1 cellular context compared by ENCODE assay signal in genomic region chr10:75613685-75614587, GRCh38.
A peak's percentile ranks its signal among the peaks of the same experiment; 100 is the strongest.
TF ChIP-seq lines count a peak whose summit lies in the region.

No MANE protein-coding gene starts in this region.

TF ChIP-seq in HEK293, 187 proteins besides CTCF, POLR2A, EP300 and RAD21 (continued from another document and continues in another):
- peak; percentile 67; the same call in 1 of the 2 replicates for TF ChIP-seq ZNF513 (tag by site-specific recombination; IDR thresholded peaks at IDR 0.05)
- peak; percentile 84 for TF ChIP-seq ZNF2 (tag by site-specific recombination; IDR thresholded peaks at IDR 0.05)
- TF ChIP-seq OSR2 (tag by site-specific recombination; IDR thresholded peaks at IDR 0.05) = peak; percentile 90
- TF ChIP-seq PBX3 (CRISPR knock-in tag; IDR thresholded peaks at IDR 0.05) = no peak
- peak; percentile 70; the same call in 1 of the 2 replicates for TF ChIP-seq ZNF423 (tag by site-specific recombination; IDR thresholded peaks at IDR 0.05)
- TF ChIP-seq GLIS2 (tag by site-specific recombination; IDR thresholded peaks at IDR 0.05) = no peak
- TF ChIP-seq ZNF19 (tag by site-specific recombination; IDR thresholded peaks at IDR 0.05; ENCODE audit: low read depth) = no peak
- TF ChIP-seq ZNF747 (tag by site-specific recombination; IDR thresholded peaks at IDR 0.05) = no peak
- TF ChIP-seq ZNF202 (tag by site-specific recombination; IDR thresholded peaks at IDR 0.05; ENCODE audit: borderline replicate concordance) = no peak
- no peak for TF ChIP-seq SCRT2 (tag by site-specific recombination; IDR thresholded peaks at IDR 0.05)
- peak; percentile 81 for TF ChIP-seq ZNF629 (tag by site-specific recombination; IDR thresholded peaks at IDR 0.05)
- TF ChIP-seq ZNF184 (tag by site-specific recombination; IDR thresholded peaks at IDR 0.05) = no peak
- TF ChIP-seq ZNF366 (tag by site-specific recombination; conservative IDR thresholded peaks at IDR 0.05) = peak; percentile 90
- TF ChIP-seq ZFP69B (tag by site-specific recombination; IDR thresholded peaks at IDR 0.05) = peak; percentile 52
- no peak for TF ChIP-seq ZNF768 (tag by site-specific recombination; IDR thresholded peaks at IDR 0.05)
- peak; percentile 67 for TF ChIP-seq ZSCAN4 (tag by site-specific recombination; IDR thresholded peaks at IDR 0.05)
- no peak for TF ChIP-seq ZNF37A (tag by site-specific recombination; IDR thresholded peaks at IDR 0.05)
- TF ChIP-seq PRDM1 (tag by site-specific recombination; IDR thresholded peaks at IDR 0.05) = peak; percentile 88
- TF ChIP-seq ZNF280D (tag by site-specific recombination; IDR thresholded peaks at IDR 0.05) = no peak
- no peak for TF ChIP-seq ZBTB6 (tag by site-specific recombination; IDR thresholded peaks at IDR 0.05)
- no peak for TF ChIP-seq ZNF214 (tag by site-specific recombination; IDR thresholded peaks at IDR 0.05; ENCODE audit: borderline replicate concordance)
- 0 out of 2 replicates have a peak, but pooled peaks have one; percentile 53 for TF ChIP-seq ZNF549 (tag by site-specific recombination; IDR thresholded peaks at IDR 0.05)
- TF ChIP-seq ZBTB17 (tag by site-specific recombination; IDR thresholded peaks at IDR 0.05) = peak; percentile 81
- TF ChIP-seq ZNF404 (tag by site-specific recombination; IDR thresholded peaks at IDR 0.05) = no peak
- no peak for TF ChIP-seq RBAK (tag by site-specific recombination; IDR thresholded peaks at IDR 0.05)
- no peak for TF ChIP-seq ZNF292 (tag by site-specific recombination; IDR thresholded peaks at IDR 0.05; ENCODE audit: borderline replicate concordance, low read depth)
- TF ChIP-seq ZNF624 (tag by site-specific recombination; IDR thresholded peaks at IDR 0.05) = no peak
- no peak for TF ChIP-seq ZNF248 (tag by site-specific recombination; IDR thresholded peaks at IDR 0.05)
- TF ChIP-seq ZNF335 (tag by site-specific recombination; conservative IDR thresholded peaks at IDR 0.05) = peak; percentile 43
- TF ChIP-seq ZFP41 (tag by site-specific recombination; IDR thresholded peaks at IDR 0.05; ENCODE audit: borderline replicate concordance) = no peak
- no peak for TF ChIP-seq ZNF677 (tag by site-specific recombination; IDR thresholded peaks at IDR 0.05)
- TF ChIP-seq ZNF211 (tag by site-specific recombination; IDR thresholded peaks at IDR 0.05; ENCODE audit: low read depth) = no peak
- TF ChIP-seq ZNF266 (tag by site-specific recombination; IDR thresholded peaks at IDR 0.05; ENCODE audit: low read depth) = no peak
- TF ChIP-seq ZNF843 (tag by site-specific recombination; IDR thresholded peaks at IDR 0.05) = peak; percentile 100
- no peak for TF ChIP-seq SP3 (tag by site-specific recombination; IDR thresholded peaks at IDR 0.05)
- TF ChIP-seq FEZF1 (tag by site-specific recombination; IDR thresholded peaks at IDR 0.05) = peak; percentile 100
- no peak for TF ChIP-seq ZNF112 (tag by site-specific recombination; IDR thresholded peaks at IDR 0.05)
- peak; percentile 30; the same call in 1 of the 2 replicates for TF ChIP-seq PRDM10 (tag by site-specific recombination; IDR thresholded peaks at IDR 0.05)
- TF ChIP-seq ZXDB (tag by site-specific recombination; IDR thresholded peaks at IDR 0.05) = peak; percentile 99
- TF ChIP-seq HOXD13 (CRISPR knock-in tag; IDR thresholded peaks at IDR 0.05; ENCODE audit: borderline replicate concordance) = 0 out of 2 replicates have a peak, but pooled peaks have one; percentile 17
- TF ChIP-seq ZNF518A (tag by site-specific recombination; conservative IDR thresholded peaks at IDR 0.05; ENCODE audit: low read depth) = peak; percentile 49; the same call in 1 of the 2 replicates
- peak; percentile 82; the same call in 1 of the 2 replicates for TF ChIP-seq KLF17 (tag by site-specific recombination; IDR thresholded peaks at IDR 0.05)
- no peak for TF ChIP-seq ZNF174 (tag by site-specific recombination; IDR thresholded peaks at IDR 0.05)
- TF ChIP-seq ZNF645 (tag by site-specific recombination; IDR thresholded peaks at IDR 0.05) = peak; percentile 97
- no peak for TF ChIP-seq ZNF175 (tag by site-specific recombination; IDR thresholded peaks at IDR 0.05)
- no peak for TF ChIP-seq GLI4 (tag by site-specific recombination; IDR thresholded peaks at IDR 0.05)
